In genomic region chr7:116222501-116222900, GRCh38 we compare ENCODE assay signal across 1 cellular context.
TF ChIP-seq lines count a peak whose summit lies in the region.

No MANE protein-coding gene starts in this region.

TF ChIP-seq in IMR-90, 13 proteins besides CTCF, POLR2A, EP300 and RAD21:
- TF ChIP-seq, protein P1, sequence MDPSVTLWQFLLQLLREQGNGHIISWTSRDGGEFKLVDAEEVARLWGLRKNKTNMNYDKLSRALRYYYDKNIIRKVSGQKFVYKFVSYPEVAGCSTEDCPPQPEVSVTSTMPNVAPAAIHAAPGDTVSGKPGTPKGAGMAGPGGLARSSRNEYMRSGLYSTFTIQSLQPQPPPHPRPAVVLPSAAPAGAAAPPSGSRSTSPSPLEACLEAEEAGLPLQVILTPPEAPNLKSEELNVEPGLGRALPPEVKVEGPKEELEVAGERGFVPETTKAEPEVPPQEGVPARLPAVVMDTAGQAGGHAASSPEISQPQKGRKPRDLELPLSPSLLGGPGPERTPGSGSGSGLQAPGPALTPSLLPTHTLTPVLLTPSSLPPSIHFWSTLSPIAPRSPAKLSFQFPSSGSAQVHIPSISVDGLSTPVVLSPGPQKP (IDR thresholded peaks at IDR 0.05; ENCODE audit: borderline replicate concordance, low read depth, low read length), result no peak
- TF ChIP-seq, protein P2, sequence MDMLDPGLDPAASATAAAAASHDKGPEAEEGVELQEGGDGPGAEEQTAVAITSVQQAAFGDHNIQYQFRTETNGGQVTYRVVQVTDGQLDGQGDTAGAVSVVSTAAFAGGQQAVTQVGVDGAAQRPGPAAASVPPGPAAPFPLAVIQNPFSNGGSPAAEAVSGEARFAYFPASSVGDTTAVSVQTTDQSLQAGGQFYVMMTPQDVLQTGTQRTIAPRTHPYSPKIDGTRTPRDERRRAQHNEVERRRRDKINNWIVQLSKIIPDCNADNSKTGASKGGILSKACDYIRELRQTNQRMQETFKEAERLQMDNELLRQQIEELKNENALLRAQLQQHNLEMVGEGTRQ (IDR thresholded peaks at IDR 0.05; ENCODE audit: low read depth, low read length), result no peak
- TF ChIP-seq SMC3 (IDR thresholded peaks at IDR 0.05; ENCODE audit: low read depth, low read length) (no peak), NFE2L2 (IDR thresholded peaks at IDR 0.05; ENCODE audit: low read depth, low read length) (no peak), BHLHE40 (IDR thresholded peaks at IDR 0.05; ENCODE audit: low read depth, low read length) (no peak)
TF ChIP-seq in IMR-90: peak in this region for 0.
